ENCODE assay signal across 15 cellular contexts in the genomic region with DNA sequence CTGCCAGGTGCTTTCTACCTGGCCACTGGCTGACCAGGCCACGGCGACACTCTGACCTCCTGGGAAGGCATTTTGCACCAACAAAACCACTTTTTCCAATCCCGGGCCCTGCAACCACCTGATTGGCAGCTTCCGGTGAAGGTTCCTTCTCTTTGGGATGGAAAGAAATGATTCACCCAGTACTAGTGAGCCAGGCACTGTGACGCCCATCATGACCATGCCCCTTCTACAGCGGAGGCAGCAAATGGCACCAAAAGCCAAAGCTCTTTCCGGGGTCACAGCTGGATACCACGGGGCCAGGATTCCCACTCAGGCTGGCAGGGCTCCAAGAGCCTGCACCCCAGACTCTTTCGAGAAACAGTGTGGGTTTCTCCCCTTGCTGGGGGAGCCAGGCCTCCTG. TPM values are rescaled to one million over a fixed set of nuclear protein-coding genes. Genes with fewer than 3 reads are reported as not detected.
DNase-seq lines count a peak whose midpoint lies in the region; ATAC-seq and TF ChIP-seq lines count a peak whose summit lies in the region.
"Had no signal": no experiment of that assay in that cellular context is flagged by ENCODE, and none has a peak within 500 bp of the region (broad histone marks: within the 10 kb centered on the region; RNA-seq: fewer than 3 reads in every experiment).

No MANE protein-coding gene starts in this region.

- no peaks in the 10 kb centered on the region for H3K9me3 Mint-ChIP-seq in activated CD8-positive, alpha-beta memory T cell treated with anti-CD3 and anti-CD28 coated beads, Interleukin-2, amount 10 ng/mL, durations not matched to agents 7 days and 5 days (ENCODE audit: low read depth)
- H3K9me3 Mint-ChIP-seq in stimulated activated effector memory CD8-positive, alpha-beta T cell treated with anti-CD3 and anti-CD28 coated beads, Interleukin-12 subunit alpha, Interleukin-12 subunit beta, amount 100 ng/mL, for 72 hours = no peaks in the 10 kb centered on the region
- H3K9me3 Mint-ChIP-seq: GM23338 had no signal

- no peaks in the 10 kb centered on the region for H3K27me3 Mint-ChIP-seq in activated CD8-positive, alpha-beta memory T cell treated with anti-CD3 and anti-CD28 coated beads, Interleukin-2, amount 10 ng/mL, durations not matched to agents 7 days and 5 days

- H3K36me3 ChIP-seq in esophagus squamous epithelium = peaks cover 0 to 73% (median 8%) of the 10 kb centered on the region in 3 donors

- H3K27ac ChIP-seq in esophagus squamous epithelium = peak overlapping the region; percentile 85 to 94 (median 92)
- H3K27ac ChIP-seq: KMS-11, SJSA1 had no signal

- peaks cover 19% of the 10 kb centered on the region for H3K36me3 Mint-ChIP-seq in activated CD8-positive, alpha-beta memory T cell treated with anti-CD3 and anti-CD28 coated beads, Interleukin-2, amount 10 ng/mL, durations not matched to agents 7 days and 5 days
- H3K36me3 Mint-ChIP-seq in stimulated activated effector memory CD8-positive, alpha-beta T cell treated with anti-CD3 and anti-CD28 coated beads, Interleukin-12 subunit alpha, Interleukin-12 subunit beta, amount 100 ng/mL, for 72 hours = peaks cover 83% of the 10 kb centered on the region

- no peak for TF ChIP-seq CTCF in esophagus squamous epithelium (IDR thresholded peaks at IDR 0.05)

- DNase-seq in activated CD8-positive, alpha-beta memory T cell treated with anti-CD3 and anti-CD28 coated beads, Interleukin-2, amount 10 ng/mL, durations not matched to agents 7 days and 5 days = no peak
- no peak for DNase-seq in activated CD8-positive, alpha-beta memory T cell treated with anti-CD3 and anti-CD28 coated beads, Interleukin-2, amount 50 U/mL, for 4 hours
- peak; percentile 35 to 44 for DNase-seq in activated T-cell treated with anti-CD3 and anti-CD28 coated beads, Interleukin-2, amount 50 U/mL, for 48 hours
- DNase-seq in esophagus squamous epithelium (lab: John Stamatoyannopoulos, UW) (no peak), NCI-H1694 treated with DMSO at 0.1 percent for 48 hours (lab: John Stamatoyannopoulos, UW) (no peak), putamen (ENCODE audit: low spot score) (no peak), KBM-7 (no peak)
- DNase-seq in stimulated activated effector memory CD8-positive, alpha-beta T cell treated with anti-CD3 and anti-CD28 coated beads, Interleukin-12 subunit alpha, Interleukin-12 subunit beta, amount 100 ng/mL, for 72 hours (ENCODE audit: low spot score in 2 of 2) = no peak
- DNase-seq: activated CD8-positive, alpha-beta memory T cell treated with anti-CD3 and anti-CD28 coated beads for 24 hours; GF-D8; NCI-H446 treated with DMSO at 0.1 percent for 48 hours; stimulated activated CD4-positive, alpha-beta T cell treated with anti-CD3 and anti-CD28 coated beads, Interleukin-1b, Interleukin-23, amount 100 ng/mL, for 48 hours had no signal

- in situ Hi-C loops in KBM-7 (cut with MboI; ENCODE audit: low pct_unique_long_range_greater_than_20kb, low sequenced_read_pairs) = no loop called here

- H3K4me1 ChIP-seq in esophagus squamous epithelium = peaks cover 56 to 90% (median 80%) of the 10 kb centered on the region in 3 donors

- no peak for ATAC-seq in activated CD8-positive, alpha-beta memory T cell treated with anti-CD3 and anti-CD28 coated beads, Interleukin-2, amount 10 ng/mL, durations not matched to agents 7 days and 5 days
- no peak for ATAC-seq in stimulated activated effector memory CD8-positive, alpha-beta T cell treated with anti-CD3 and anti-CD28 coated beads, Interleukin-12 subunit alpha, Interleukin-12 subunit beta, amount 100 ng/mL, for 72 hours
- ATAC-seq: GM23338 had no signal

- CTCF ChIA-PET in activated CD8-positive, alpha-beta memory T cell treated with anti-CD3 and anti-CD28 coated beads, Interleukin-2, amount 10 ng/mL, durations not matched to agents 7 days and 5 days (lab: Charles Lee) = interaction anchor here (1.0 to 3.8 kb wide), 2 partner anchors 52 to 56 kb away, joined by 3 to 18 read pairs; no protein-coding TSS in a partner anchor

- H3K27me3 ChIP-seq in esophagus squamous epithelium = no peaks in the 10 kb centered on the region
- H3K27me3 ChIP-seq: SJSA1 had no signal

- no peak overlapping the region for H3K4me3 Mint-ChIP-seq in activated CD8-positive, alpha-beta memory T cell treated with anti-CD3 and anti-CD28 coated beads, Interleukin-2, amount 10 ng/mL, durations not matched to agents 7 days and 5 days
- H3K4me3 Mint-ChIP-seq in stimulated activated effector memory CD8-positive, alpha-beta T cell treated with anti-CD3 and anti-CD28 coated beads, Interleukin-12 subunit alpha, Interleukin-12 subunit beta, amount 100 ng/mL, for 72 hours = peak overlapping the region; percentile 88
- H3K4me3 Mint-ChIP-seq: GM23338 had no signal

- H3K4me3 ChIP-seq in esophagus squamous epithelium = peak overlapping the region in 1 of 4 donors; percentile 57
- H3K4me3 ChIP-seq: GM23338, SJSA1 had no signal

- TF ChIP-seq POLR2A in esophagus squamous epithelium (IDR thresholded peaks at IDR 0.05) = no peak

- peaks cover 66% of the 10 kb centered on the region for H3K4me1 Mint-ChIP-seq in activated CD8-positive, alpha-beta memory T cell treated with anti-CD3 and anti-CD28 coated beads, Interleukin-2, amount 10 ng/mL, durations not matched to agents 7 days and 5 days
- peaks cover 48% of the 10 kb centered on the region for H3K4me1 Mint-ChIP-seq in stimulated activated effector memory CD8-positive, alpha-beta T cell treated with anti-CD3 and anti-CD28 coated beads, Interleukin-12 subunit alpha, Interleukin-12 subunit beta, amount 100 ng/mL, for 72 hours

- WGBS in esophagus squamous epithelium, 2 donors = 53 to 62% methylated on average over 4 to 8 of the region's 9 CpGs

- H3K9me3 ChIP-seq in esophagus squamous epithelium = no peaks in the 10 kb centered on the region
- H3K9me3 ChIP-seq: SJSA1 had no signal

- intact Hi-C loops in esophagus squamous epithelium (cut with DNase I) = loop anchor here (5.0 kb wide), 2 partner anchors 54 to 86 kb away; no protein-coding TSS in a partner anchor

- H3K27ac Mint-ChIP-seq in activated CD8-positive, alpha-beta memory T cell treated with anti-CD3 and anti-CD28 coated beads, Interleukin-2, amount 10 ng/mL, durations not matched to agents 7 days and 5 days = peak overlapping the region; percentile 99
- H3K27ac Mint-ChIP-seq in stimulated activated effector memory CD8-positive, alpha-beta T cell treated with anti-CD3 and anti-CD28 coated beads, Interleukin-12 subunit alpha, Interleukin-12 subunit beta, amount 100 ng/mL, for 72 hours = peak overlapping the region; percentile 99
- H3K27ac Mint-ChIP-seq: GM23338 had no signal

RNA-seq across cellular contexts. Expression of gene NOTCH1, which starts 4.7 kb away (rescaled TPM):
- total RNA-seq in activated CD8-positive, alpha-beta memory T cell treated with anti-CD3 and anti-CD28 coated beads, Interleukin-2, amount 10 ng/mL, durations not matched to agents 7 days and 5 days = 10 to 100 TPM; 67.3 to 73.5 TPM
- 10 to 100 TPM; 32.0 to 40.8 (median 36.2) TPM for total RNA-seq in esophagus squamous epithelium

RNA-seq across cellular contexts. Expression of gene SEC16A, which starts 58.3 kb away (rescaled TPM):
- 10 to 100 TPM; 88.0 to 96.7 TPM for total RNA-seq in activated CD8-positive, alpha-beta memory T cell treated with anti-CD3 and anti-CD28 coated beads, Interleukin-2, amount 10 ng/mL, durations not matched to agents 7 days and 5 days
- total RNA-seq in esophagus squamous epithelium = 10 to 100 TPM; 31.2 to 49.1 (median 38.6) TPM

Comparison
In these comparisons a context has a peak if more than half of its experiments do, and no peak if none do; other contexts are left out.
1. DNase-seq: peak in activated T-cell treated with anti-CD3 and anti-CD28 coated beads, Interleukin-2, amount 50 U/mL, for 48 hours (2 of 2); none in activated CD8-positive, alpha-beta memory T cell treated with anti-CD3 and anti-CD28 coated beads, Interleukin-2, amount 10 ng/mL, durations not matched to agents 7 days and 5 days (single experiment), activated CD8-positive, alpha-beta memory T cell treated with anti-CD3 and anti-CD28 coated beads, Interleukin-2, amount 50 U/mL, for 4 hours (single experiment), esophagus squamous epithelium (single experiment), stimulated activated effector memory CD8-positive, alpha-beta T cell treated with anti-CD3 and anti-CD28 coated beads, Interleukin-12 subunit alpha, Interleukin-12 subunit beta, amount 100 ng/mL, for 72 hours (0 of 2), NCI-H1694 treated with DMSO at 0.1 percent for 48 hours (single experiment), putamen (single experiment) and KBM-7 (single experiment).